19 cellular contexts compared by ENCODE assay signal in genomic region chr16:2761886-2762583, GRCh38. TPM values are rescaled to one million over a fixed set of nuclear protein-coding genes. Genes with fewer than 3 reads are reported as not detected.
DNase-seq lines count a peak whose midpoint lies in the region; ATAC-seq, FAIRE-seq and TF ChIP-seq lines count a peak whose summit lies in the region.
"Had no signal": no experiment of that assay in that cellular context is flagged by ENCODE, and none has a peak within 500 bp of the region (broad histone marks: within the 10 kb centered on the region; RNA-seq: fewer than 3 reads in every experiment).

No MANE protein-coding gene starts in this region.

- 98% methylated on average over 37 of the region's 42 CpGs for WGBS in A549 (ENCODE audit: missing lambda C conversion rate)

- H3K4me2 ChIP-seq in A549 = no peak overlapping the region

- peak overlapping the region; percentile 44 for H3K27ac Mint-ChIP-seq in glutamatergic neuron (ENCODE audit: unreplicated experiment)
- H3K27ac Mint-ChIP-seq in activated T-helper 2 cell treated with anti-CD3 and anti-CD28 coated beads, Interferon-gamma antibody, Interleukin-2, Interleukin-4, amounts not matched to agents 10 μg/mL and 5 μg/mL and 100 μg/mL, durations not matched to agents 14 hours and 24 hours and 36 hours = no peak overlapping the region
- H3K27ac Mint-ChIP-seq: activated naive CD8-positive, alpha-beta T cell treated with anti-CD3 and anti-CD28 coated beads, Interleukin-2, amount 10 ng/mL, durations not matched to agents 7 days and 5 days; T-helper 2 cell treated with Interferon-gamma antibody and Interleukin-4, amounts not matched to agents 5 μg/mL and 100 μg/mL, for 36 hours had no signal

- peak overlapping the region; percentile 3 for H3K4me3 Mint-ChIP-seq in glutamatergic neuron (ENCODE audit: unreplicated experiment)
- H3K4me3 Mint-ChIP-seq in activated T-helper 2 cell treated with anti-CD3 and anti-CD28 coated beads, Interferon-gamma antibody, Interleukin-2, Interleukin-4, amounts not matched to agents 10 μg/mL and 5 μg/mL and 100 μg/mL, durations not matched to agents 14 hours and 24 hours and 36 hours (ENCODE audit: low read depth) = no peak overlapping the region
- H3K4me3 Mint-ChIP-seq: activated CD4-positive, alpha-beta T cell treated with anti-CD3 and anti-CD28 coated beads for 36 hours; activated naive CD8-positive, alpha-beta T cell treated with anti-CD3 and anti-CD28 coated beads, Interleukin-2, amount 10 ng/mL, durations not matched to agents 7 days and 5 days; T-helper 2 cell treated with Interferon-gamma antibody and Interleukin-4, amounts not matched to agents 5 μg/mL and 100 μg/mL, for 36 hours had no signal

- H3K27ac ChIP-seq in A549 = no peak overlapping the region
- H3K27ac ChIP-seq: esophagus squamous epithelium, SJSA1 had no signal

- no peak for ATAC-seq in A549
- ATAC-seq: activated CD4-positive, alpha-beta T cell treated with anti-CD3 and anti-CD28 coated beads for 36 hours had no signal

- CTCF ChIA-PET in A549 (lab: Yijun Ruan, JAX) = interaction anchor here (0.5 to 1.7 kb wide), 3 partner anchors 8 to 1393 kb away, joined by 3 to 5 read pairs (median 4); no protein-coding TSS in a partner anchor

- FAIRE-seq in A549 (lab: Jason Lieb, UNC) (no peak), H54 (lab: Jason Lieb, UNC) (no peak)

- TF ChIP-seq POLR2A in A549 (IDR thresholded peaks at IDR 0.05; ENCODE audit: low read length) (no peak), H54 (IDR thresholded peaks at IDR 0.05; ENCODE audit: low read depth, low read length) (0 out of 2 replicates have a peak, but pooled peaks have one; percentile 12)

- TF ChIP-seq CTCF in A549 (IDR thresholded peaks at IDR 0.05) = no peak
- TF ChIP-seq CTCF in glutamatergic neuron (IDR thresholded peaks at IDR 0.05; ENCODE audit: partially characterized antibody, unreplicated experiment) = no peak

- H3K4me1 Mint-ChIP-seq in glutamatergic neuron (ENCODE audit: low read depth, unreplicated experiment) = no peaks in the 10 kb centered on the region
- H3K4me1 Mint-ChIP-seq in activated T-helper 2 cell treated with anti-CD3 and anti-CD28 coated beads, Interferon-gamma antibody, Interleukin-2, Interleukin-4, amounts not matched to agents 10 μg/mL and 5 μg/mL and 100 μg/mL, durations not matched to agents 14 hours and 24 hours and 36 hours (ENCODE audit: low read depth) = peaks cover 15% of the 10 kb centered on the region

- H3K4me3 ChIP-seq in A549 = no peak overlapping the region
- H3K4me3 ChIP-seq: esophagus squamous epithelium, SJSA1 had no signal

- POLR2A ChIA-PET in A549 (lab: Yijun Ruan, JAX) = no interaction called here

- H3K36me3 Mint-ChIP-seq in glutamatergic neuron (ENCODE audit: unreplicated experiment) = peaks cover 73% of the 10 kb centered on the region
- peaks cover 100% of the 10 kb centered on the region for H3K36me3 Mint-ChIP-seq in activated T-helper 2 cell treated with anti-CD3 and anti-CD28 coated beads, Interferon-gamma antibody, Interleukin-2, Interleukin-4, amounts not matched to agents 10 μg/mL and 5 μg/mL and 100 μg/mL, durations not matched to agents 14 hours and 24 hours and 36 hours (ENCODE audit: low read depth)

- TF ChIP-seq RAD21 in A549 (conservative IDR thresholded peaks at IDR 0.05 in 1 of 2, IDR thresholded peaks at IDR 0.05 in 1 of 2) = no peak

- intact Hi-C loops in activated T-helper 2 cell treated with anti-CD3 and anti-CD28 coated beads, Interferon-gamma antibody, Interleukin-2, Interleukin-4, amounts not matched to agents 10 μg/mL and 5 μg/mL and 100 μg/mL, durations not matched to agents 14 hours and 24 hours and 36 hours (cut with micrococcal nuclease) = no loop called here

- H3K27me3 Mint-ChIP-seq in glutamatergic neuron (ENCODE audit: unreplicated experiment) = peaks cover 31% of the 10 kb centered on the region
- no peaks in the 10 kb centered on the region for H3K27me3 Mint-ChIP-seq in activated T-helper 2 cell treated with anti-CD3 and anti-CD28 coated beads, Interferon-gamma antibody, Interleukin-2, Interleukin-4, amounts not matched to agents 10 μg/mL and 5 μg/mL and 100 μg/mL, durations not matched to agents 14 hours and 24 hours and 36 hours (ENCODE audit: low read depth)
- H3K27me3 Mint-ChIP-seq: activated CD4-positive, alpha-beta T cell treated with anti-CD3 and anti-CD28 coated beads for 36 hours; activated naive CD8-positive, alpha-beta T cell treated with anti-CD3 and anti-CD28 coated beads, Interleukin-2, amount 10 ng/mL, durations not matched to agents 7 days and 5 days had no signal

- peaks cover 26% of the 10 kb centered on the region for H3K9me3 Mint-ChIP-seq in glutamatergic neuron (ENCODE audit: unreplicated experiment)
- H3K9me3 Mint-ChIP-seq in activated T-helper 2 cell treated with anti-CD3 and anti-CD28 coated beads, Interferon-gamma antibody, Interleukin-2, Interleukin-4, amounts not matched to agents 10 μg/mL and 5 μg/mL and 100 μg/mL, durations not matched to agents 14 hours and 24 hours and 36 hours = no peaks in the 10 kb centered on the region
- H3K9me3 Mint-ChIP-seq: activated naive CD8-positive, alpha-beta T cell treated with anti-CD3 and anti-CD28 coated beads, Interleukin-2, amount 10 ng/mL, durations not matched to agents 7 days and 5 days; T-helper 2 cell treated with Interferon-gamma antibody and Interleukin-4, amounts not matched to agents 5 μg/mL and 100 μg/mL, for 36 hours had no signal

- no peak for DNase-seq in A549 (ENCODE audit: low read depth in 1 of 2, low spot score in 1 of 2)
- DNase-seq in H54 (ENCODE audit: insufficient read length, low spot score) = no peak
- no peak for DNase-seq in glutamatergic neuron
- no peak for DNase-seq in activated T-helper 2 cell treated with anti-CD3 and anti-CD28 coated beads, Interferon-gamma antibody, Interleukin-2, Interleukin-4, amounts not matched to agents 10 μg/mL and 5 μg/mL and 100 μg/mL, durations not matched to agents 14 hours and 24 hours and 36 hours (ENCODE audit: low spot score)
- DNase-seq in NCI-H69 (lab: John Stamatoyannopoulos, UW) = no peak
- no peak for DNase-seq in cerebellar cortex (ENCODE audit: low spot score)
- DNase-seq: activated CD4-positive, alpha-beta T cell treated with anti-CD3 and anti-CD28 coated beads for 36 hours; activated naive CD8-positive, alpha-beta T cell treated with anti-CD3 and anti-CD28 coated beads, Interleukin-2, amount 10 ng/mL, durations not matched to agents 7 days and 5 days; EL; esophagus squamous epithelium; head of caudate nucleus; MV-4-11; NCI-H2081; NCI-H524 had no signal

- no peaks in the 10 kb centered on the region for H3K4me1 ChIP-seq in A549
- H3K4me1 ChIP-seq: SJSA1 had no signal

- TF ChIP-seq EP300 in A549 (IDR thresholded peaks at IDR 0.05) = no peak

- no peaks in the 10 kb centered on the region for H3K9me3 ChIP-seq in A549
- H3K9me3 ChIP-seq: esophagus squamous epithelium, SJSA1 had no signal

RNA-seq across cellular contexts. Expression of gene SRRM2, which starts 9.6 kb away (rescaled TPM):
- 167 and 231 TPM in 2 replicates for polyA plus RNA-seq in A549 (2011; rRNA removed)
- polyA plus RNA-seq in A549 (2012; cell fraction: cytosol; rRNA removed) = 245 and 313 TPM in 2 replicates
- 1,999 and 2,227 TPM in 2 replicates for polyA plus RNA-seq in A549 (2012; cell fraction: nucleus; rRNA removed)
- polyA plus RNA-seq in A549 (2017; fragmentation: RNase III; extraction: RNeasy Plus Mini Kit Qiagen cat#74134 plus additional on column Dnase treatment) = 473 to 527 TPM (median 512 TPM) in 3 replicates
- 211 and 257 TPM in 2 replicates for polyA minus RNA-seq in A549 (2011; rRNA and poly(A)+ RNA removed)
- 699 TPM for total RNA-seq in glutamatergic neuron (ENCODE audit: unreplicated experiment)
- 694 and 701 TPM in 2 replicates for total RNA-seq in activated T-helper 2 cell treated with anti-CD3 and anti-CD28 coated beads, Interferon-gamma antibody, Interleukin-2, Interleukin-4, amounts not matched to agents 10 μg/mL and 5 μg/mL and 100 μg/mL, durations not matched to agents 14 hours and 24 hours and 36 hours

RNA-seq across cellular contexts. Expression of gene ELOB, which starts 15.0 kb away (rescaled TPM):
- 136 and 144 TPM in 2 replicates for polyA plus RNA-seq in A549 (2011; rRNA removed)
- 537 and 588 TPM in 2 replicates for polyA plus RNA-seq in A549 (2012; cell fraction: cytosol; rRNA removed)
- 410 and 487 TPM in 2 replicates for polyA plus RNA-seq in A549 (2012; cell fraction: nucleus; rRNA removed)
- polyA plus RNA-seq in A549 (2017; fragmentation: RNase III; extraction: RNeasy Plus Mini Kit Qiagen cat#74134 plus additional on column Dnase treatment) = 414 to 494 TPM (median 469 TPM) in 3 replicates
- 65.0 and 108 TPM in 2 replicates for polyA minus RNA-seq in A549 (2011; rRNA and poly(A)+ RNA removed)
- total RNA-seq in glutamatergic neuron (ENCODE audit: unreplicated experiment) = 183 TPM
- total RNA-seq in activated T-helper 2 cell treated with anti-CD3 and anti-CD28 coated beads, Interferon-gamma antibody, Interleukin-2, Interleukin-4, amounts not matched to agents 10 μg/mL and 5 μg/mL and 100 μg/mL, durations not matched to agents 14 hours and 24 hours and 36 hours = 242 and 252 TPM in 2 replicates

RNA-seq across cellular contexts. Expression of gene PRSS33, which starts 25.3 kb away (rescaled TPM):
- polyA plus RNA-seq in A549 (2011; rRNA removed) = not detected in 2 replicates
- 0.03 TPM in 1 of 2 replicates, not detected in the other for polyA plus RNA-seq in A549 (2012; cell fraction: cytosol; rRNA removed)
- not detected in 2 replicates for polyA plus RNA-seq in A549 (2012; cell fraction: nucleus; rRNA removed)
- 0.04 to 0.05 TPM in 2 of 3 replicates, not detected in the other for polyA plus RNA-seq in A549 (2017; fragmentation: RNase III; extraction: RNeasy Plus Mini Kit Qiagen cat#74134 plus additional on column Dnase treatment)
- not detected in 2 replicates for polyA minus RNA-seq in A549 (2011; rRNA and poly(A)+ RNA removed)
- 0.39 TPM for total RNA-seq in glutamatergic neuron (ENCODE audit: unreplicated experiment)
- total RNA-seq in activated T-helper 2 cell treated with anti-CD3 and anti-CD28 coated beads, Interferon-gamma antibody, Interleukin-2, Interleukin-4, amounts not matched to agents 10 μg/mL and 5 μg/mL and 100 μg/mL, durations not matched to agents 14 hours and 24 hours and 36 hours = not detected in 2 replicates
- total RNA-seq: activated CD4-positive, alpha-beta T cell treated with anti-CD3 and anti-CD28 coated beads for 36 hours; bronchial epithelial cell; esophagus squamous epithelium; mesenteric fat pad; SJSA1; subcutaneous adipose tissue had no signal

RNA-seq across cellular contexts. Expression of gene PRSS41, which starts 36.2 kb away (rescaled TPM):
- not detected in 2 replicates for polyA plus RNA-seq in A549 (2011; rRNA removed)
- polyA plus RNA-seq in A549 (2012; cell fraction: cytosol; rRNA removed) = not detected in 2 replicates
- polyA plus RNA-seq in A549 (2012; cell fraction: nucleus; rRNA removed) = not detected in 2 replicates
- not detected in 3 replicates for polyA plus RNA-seq in A549 (2017; fragmentation: RNase III; extraction: RNeasy Plus Mini Kit Qiagen cat#74134 plus additional on column Dnase treatment)
- not detected in 2 replicates for polyA minus RNA-seq in A549 (2011; rRNA and poly(A)+ RNA removed)
- total RNA-seq in glutamatergic neuron (ENCODE audit: unreplicated experiment) = not detected
- total RNA-seq in activated T-helper 2 cell treated with anti-CD3 and anti-CD28 coated beads, Interferon-gamma antibody, Interleukin-2, Interleukin-4, amounts not matched to agents 10 μg/mL and 5 μg/mL and 100 μg/mL, durations not matched to agents 14 hours and 24 hours and 36 hours = not detected in 2 replicates
- total RNA-seq: activated CD4-positive, alpha-beta T cell treated with anti-CD3 and anti-CD28 coated beads for 36 hours; activated naive CD8-positive, alpha-beta T cell treated with anti-CD3 and anti-CD28 coated beads, Interleukin-2, amount 10 ng/mL, durations not matched to agents 7 days and 5 days; bronchial epithelial cell; esophagus squamous epithelium; mesenteric fat pad; SJSA1; subcutaneous adipose tissue had no signal

RNA-seq across cellular contexts. Expression of gene PRSS27, which starts 42.0 kb away (rescaled TPM):
- polyA plus RNA-seq in A549 (2011; rRNA removed) = 1.00 and 1.1 TPM in 2 replicates
- polyA plus RNA-seq in A549 (2012; cell fraction: cytosol; rRNA removed) = 1.7 and 2.4 TPM in 2 replicates
- 3.4 and 3.5 TPM in 2 replicates for polyA plus RNA-seq in A549 (2012; cell fraction: nucleus; rRNA removed)
- 0.62 to 1.3 TPM (median 1.2 TPM) in 3 replicates for polyA plus RNA-seq in A549 (2017; fragmentation: RNase III; extraction: RNeasy Plus Mini Kit Qiagen cat#74134 plus additional on column Dnase treatment)
- 0.15 and 0.54 TPM in 2 replicates for polyA minus RNA-seq in A549 (2011; rRNA and poly(A)+ RNA removed)
- total RNA-seq in glutamatergic neuron (ENCODE audit: unreplicated experiment) = 10.8 TPM
- 1.8 and 2.1 TPM in 2 replicates for total RNA-seq in activated T-helper 2 cell treated with anti-CD3 and anti-CD28 coated beads, Interferon-gamma antibody, Interleukin-2, Interleukin-4, amounts not matched to agents 10 μg/mL and 5 μg/mL and 100 μg/mL, durations not matched to agents 14 hours and 24 hours and 36 hours
